In the genomic region with DNA sequence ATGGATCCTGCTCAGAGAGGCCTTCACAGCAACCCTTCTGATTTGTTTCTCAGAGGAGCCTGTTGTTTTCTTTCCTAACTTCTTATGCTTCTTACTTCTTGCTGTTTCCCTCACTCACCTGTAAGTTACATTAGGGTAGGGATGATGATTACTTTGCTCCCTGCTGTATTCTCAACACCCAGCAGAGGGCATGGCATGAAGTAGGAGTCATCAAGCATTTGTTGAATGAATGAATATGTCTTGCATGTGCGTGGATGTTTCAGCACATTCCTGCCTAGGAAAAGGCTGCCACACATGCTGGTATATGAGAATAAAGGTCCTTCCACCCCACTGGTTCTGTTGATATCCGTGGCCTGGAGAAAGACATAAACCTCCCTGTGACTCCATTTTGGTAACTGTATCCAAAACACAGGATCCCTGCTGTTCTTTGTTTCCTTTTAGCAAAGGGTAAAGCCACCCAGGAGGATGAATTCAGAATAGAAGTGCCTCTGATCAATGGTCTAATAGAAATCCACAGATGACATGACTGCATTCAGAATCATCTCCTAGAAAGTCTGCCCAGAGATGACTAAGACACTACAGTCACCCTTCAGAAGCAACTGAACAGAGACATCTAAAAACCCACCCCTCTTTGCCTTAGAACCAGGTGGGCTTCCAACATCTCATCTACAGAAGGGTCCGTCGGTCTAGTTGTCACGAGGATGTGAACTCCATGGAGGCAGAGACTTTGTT, we compare ENCODE assay signal across 2 cellular contexts.
A peak's percentile ranks its signal among the peaks of the same experiment; 100 is the strongest.
TF ChIP-seq lines count a peak whose summit lies in the region.

No MANE protein-coding gene starts in this region.

TF ChIP-seq in HCT116, 20 proteins besides CTCF, POLR2A, EP300 and RAD21 (continued from another document):
- TF ChIP-seq ELF1 (IDR thresholded peaks at IDR 0.05; ENCODE audit: borderline replicate concordance, low read depth) = no peak
- TF ChIP-seq YY1 (IDR thresholded peaks at IDR 0.05; ENCODE audit: extremely low read depth, insufficient replicate concordance, low read depth, low read length) = no peak
- TF ChIP-seq JUND (IDR thresholded peaks at IDR 0.05) = no peak
- TF ChIP-seq SRF (IDR thresholded peaks at IDR 0.05; ENCODE audit: low read depth) = no peak
- no peak for TF ChIP-seq EZH2phosphoT487 (IDR thresholded peaks at IDR 0.05; ENCODE audit: borderline replicate concordance)

TF ChIP-seq in HepG2, 621 proteins besides CTCF, POLR2A, EP300 and RAD21:
- TF ChIP-seq, protein P1, sequence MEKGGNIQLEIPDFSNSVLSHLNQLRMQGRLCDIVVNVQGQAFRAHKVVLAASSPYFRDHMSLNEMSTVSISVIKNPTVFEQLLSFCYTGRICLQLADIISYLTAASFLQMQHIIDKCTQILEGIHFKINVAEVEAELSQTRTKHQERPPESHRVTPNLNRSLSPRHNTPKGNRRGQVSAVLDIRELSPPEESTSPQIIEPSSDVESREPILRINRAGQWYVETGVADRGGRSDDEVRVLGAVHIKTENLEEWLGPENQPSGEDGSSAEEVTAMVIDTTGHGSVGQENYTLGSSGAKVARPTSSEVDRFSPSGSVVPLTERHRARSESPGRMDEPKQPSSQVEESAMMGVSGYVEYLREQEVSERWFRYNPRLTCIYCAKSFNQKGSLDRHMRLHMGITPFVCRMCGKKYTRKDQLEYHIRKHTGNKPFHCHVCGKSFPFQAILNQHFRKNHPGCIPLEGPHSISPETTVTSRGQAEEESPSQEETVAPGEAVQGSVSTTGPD (CRISPR knock-in tag; IDR thresholded peaks at IDR 0.05) = no peak
- no peak for TF ChIP-seq SRSF1 (optimal IDR thresholded peaks at IDR 0.05; ENCODE audit: low read depth, low read length)
- TF ChIP-seq ZNF841 (CRISPR knock-in tag; IDR thresholded peaks at IDR 0.05; ENCODE audit: borderline replicate concordance) = no peak
- TF ChIP-seq SMC3 (IDR thresholded peaks at IDR 0.05; ENCODE audit: low read length) = peak; percentile 37; the same call in 1 of the 2 replicates
TF ChIP-seq in HepG2: peak in this region for 1.
